Comparison of ENCODE assay signal across 1 cellular context in genomic region chr6:34416877-34417371, GRCh38.
TF ChIP-seq lines count a peak whose summit lies in the region.

No MANE protein-coding gene starts in this region.

TF ChIP-seq in HepG2, 621 proteins besides CTCF, POLR2A, EP300 and RAD21:
- TF ChIP-seq ZNF737 (CRISPR knock-in tag; IDR thresholded peaks at IDR 0.05; ENCODE audit: borderline replicate concordance) (0 out of 2 replicates have a peak, but pooled peaks have one; percentile 40), ZXDC (CRISPR knock-in tag; IDR thresholded peaks at IDR 0.05) (0 out of 2 replicates have a peak, but pooled peaks have one; percentile 46), RBM22 (optimal IDR thresholded peaks at IDR 0.05; ENCODE audit: low read length) (peak; percentile 30), GATA4 (IDR thresholded peaks at IDR 0.05; ENCODE audit: borderline replicate concordance, low read depth) (no peak), RBFOX2 (IDR thresholded peaks at IDR 0.05; ENCODE audit: low read depth, low read length) (peak; percentile 30; the same call in 1 of the 2 replicates), POLR2G (IDR thresholded peaks at IDR 0.05; ENCODE audit: low read depth, low read length) (peak; percentile 18), ISL2 (CRISPR knock-in tag; IDR thresholded peaks at IDR 0.05) (no peak), ZNF335 (CRISPR knock-in tag; IDR thresholded peaks at IDR 0.05) (0 out of 2 replicates have a peak, but pooled peaks have one; percentile 8)
